8 cellular contexts compared by ENCODE assay signal in the genomic region with DNA sequence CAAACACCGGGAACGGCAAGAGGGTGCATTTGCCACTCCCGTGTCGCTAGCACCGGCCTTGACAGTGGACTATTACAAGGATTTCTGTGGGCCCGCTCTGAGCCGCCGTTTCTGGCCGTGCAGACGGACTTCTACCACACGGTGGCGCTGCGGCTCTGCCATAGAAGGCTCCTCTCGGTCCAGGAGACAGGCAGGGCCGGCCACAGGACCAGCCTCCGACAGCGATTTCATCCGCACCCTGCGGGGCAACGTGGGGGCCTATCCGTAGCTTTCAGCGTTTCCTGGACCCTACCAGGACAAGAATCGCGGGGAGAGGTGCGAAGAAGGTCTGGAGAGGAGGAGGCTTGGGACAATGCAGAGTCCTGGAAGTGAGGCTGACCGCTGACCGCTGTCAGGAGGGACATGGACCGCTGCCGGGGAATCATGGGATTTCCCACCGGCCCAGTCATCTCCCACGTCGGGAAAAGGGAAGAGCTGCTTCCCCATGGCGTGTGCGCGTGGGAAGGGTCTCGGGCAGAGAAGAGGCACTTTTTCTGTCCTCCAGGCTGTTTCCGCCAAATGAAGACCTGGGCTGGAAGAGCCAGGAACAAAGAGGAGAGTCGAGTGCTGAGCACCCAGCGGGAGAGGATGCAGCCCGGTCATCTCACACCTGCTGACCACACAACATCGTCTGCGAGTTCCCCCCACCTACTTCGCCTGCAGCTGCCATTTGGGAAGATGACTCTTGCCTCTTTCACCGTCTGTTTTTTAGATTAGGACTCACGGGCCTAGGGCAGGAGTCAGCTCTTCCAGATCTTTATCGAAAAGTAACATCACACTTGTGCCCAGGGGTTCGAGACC. TPM values are rescaled to one million over a fixed set of nuclear protein-coding genes. Genes with fewer than 3 reads are reported as not detected.
DNase-seq lines count a peak whose midpoint lies in the region; ATAC-seq, FAIRE-seq and TF ChIP-seq lines count a peak whose summit lies in the region.

No MANE protein-coding gene starts in this region.

- H3K36me3 ChIP-seq in rectal smooth muscle tissue (ENCODE audit: control insufficient read depth, insufficient read depth, low read length) = no peaks in the 10 kb centered on the region

- H3K27me3 ChIP-seq in right cardiac atrium (ENCODE audit: control insufficient read depth, insufficient read depth) (no peaks in the 10 kb centered on the region), rectal smooth muscle tissue (ENCODE audit: control insufficient read depth, insufficient read depth, low read length) (no peaks in the 10 kb centered on the region)

- POLR2A ChIA-PET in HEK293T (lab: Yijun Ruan, JAX) = interaction anchor here (1.1 kb wide), 1 partner anchor 399 kb away, joined by 3 read pairs; no protein-coding TSS in a partner anchor

- H3K9ac ChIP-seq in rectal smooth muscle tissue (ENCODE audit: low read length) = no peak overlapping the region

- ATAC-seq in T-helper 17 cell (peak; percentile 83), right cardiac atrium (peak; percentile 94)

- no peak overlapping the region for H3K27ac Mint-ChIP-seq in T-helper 17 cell

- H3K9me3 ChIP-seq in T-helper 17 cell (ENCODE audit: control insufficient read depth, low read length, poor library complexity, severe bottlenecking) (no peaks in the 10 kb centered on the region), right cardiac atrium (ENCODE audit: control insufficient read depth, low read length) (no peaks in the 10 kb centered on the region)

- CTCF ChIA-PET in HEK293T (lab: Yijun Ruan, JAX) = interaction anchor here (0.5 to 1.4 kb wide), 8 partner anchors 11 to 685 kb away, joined by 3 to 5 read pairs (median 3); no protein-coding TSS in a partner anchor

- no peak for FAIRE-seq in urothelium cell line (lab: Jason Lieb, UNC)

- peaks cover 9% of the 10 kb centered on the region for H3K4me1 Mint-ChIP-seq in T-helper 17 cell

- WGBS in right cardiac atrium = 21% methylated on average over 47 of the region's 47 CpGs

- no peaks in the 10 kb centered on the region for H3K4me1 ChIP-seq in right cardiac atrium (ENCODE audit: control insufficient read depth, insufficient read depth, low read length)
- H3K4me1 ChIP-seq in rectal smooth muscle tissue (ENCODE audit: control insufficient read depth, insufficient read depth, low read length) = peaks cover 9% of the 10 kb centered on the region

- H3K27ac ChIP-seq in right cardiac atrium (ENCODE audit: low read length) (no peak overlapping the region), rectal smooth muscle tissue (ENCODE audit: low read depth, low read length) (no peak overlapping the region)

- H3K4me3 ChIP-seq in right cardiac atrium (ENCODE audit: low read length) (peak overlapping the region; percentile 33), rectal smooth muscle tissue (ENCODE audit: low read length) (peak overlapping the region; percentile 34)

- peaks cover 2% of the 10 kb centered on the region for H3K36me3 Mint-ChIP-seq in T-helper 17 cell (ENCODE audit: low read depth)

- H3K27me3 Mint-ChIP-seq in T-helper 17 cell = peaks cover 22% of the 10 kb centered on the region

- peak; percentile 39 for DNase-seq in DMS79 (lab: John Stamatoyannopoulos, UW)
- DNase-seq in HEK293T (ENCODE audit: extremely low spot score) = peak; percentile 89
- DNase-seq in NCI-H146 (lab: John Stamatoyannopoulos, UW) = peak; percentile 92
- DNase-seq in T-helper 17 cell = peak; percentile 57 to 77 (median 72)
- DNase-seq in amniotic stem cell (lab: John Stamatoyannopoulos, UW) = peak; percentile 69
- DNase-seq in right cardiac atrium = peak; percentile 92 to 97 (median 97)
- peak; percentile 91 for DNase-seq in urothelium cell line (ENCODE audit: low spot score)

- intact Hi-C loops in right cardiac atrium (cut with DNase I) = loop anchor here (2.0 to 10.0 kb wide), 7 partner anchors 117 to 717 kb away; a partner anchor contains a TSS

- H3K4me3 Mint-ChIP-seq in T-helper 17 cell = peak overlapping the region; percentile 75

TF ChIP-seq in HEK293T, 16 proteins besides CTCF, POLR2A, EP300 and RAD21:
- TF ChIP-seq TARDBP (IDR thresholded peaks at IDR 0.05) (no peak), L3MBTL2 (conservative IDR thresholded peaks at IDR 0.05) (no peak), HDGF (IDR thresholded peaks at IDR 0.05; ENCODE audit: borderline replicate concordance) (no peak), FOXM1 (IDR thresholded peaks at IDR 0.05; ENCODE audit: borderline replicate concordance) (no peak), NFRKB (IDR thresholded peaks at IDR 0.05) (no peak), ELF4 (IDR thresholded peaks at IDR 0.05) (no peak), LEF1 (IDR thresholded peaks at IDR 0.05; ENCODE audit: borderline replicate concordance) (no peak), FOXK2 (IDR thresholded peaks at IDR 0.05) (no peak), BHLHE40 (IDR thresholded peaks at IDR 0.05; ENCODE audit: borderline replicate concordance) (no peak), SUZ12 (IDR thresholded peaks at IDR 0.05) (no peak), ARNT (IDR thresholded peaks at IDR 0.05) (no peak)
- TF ChIP-seq, protein P1, sequence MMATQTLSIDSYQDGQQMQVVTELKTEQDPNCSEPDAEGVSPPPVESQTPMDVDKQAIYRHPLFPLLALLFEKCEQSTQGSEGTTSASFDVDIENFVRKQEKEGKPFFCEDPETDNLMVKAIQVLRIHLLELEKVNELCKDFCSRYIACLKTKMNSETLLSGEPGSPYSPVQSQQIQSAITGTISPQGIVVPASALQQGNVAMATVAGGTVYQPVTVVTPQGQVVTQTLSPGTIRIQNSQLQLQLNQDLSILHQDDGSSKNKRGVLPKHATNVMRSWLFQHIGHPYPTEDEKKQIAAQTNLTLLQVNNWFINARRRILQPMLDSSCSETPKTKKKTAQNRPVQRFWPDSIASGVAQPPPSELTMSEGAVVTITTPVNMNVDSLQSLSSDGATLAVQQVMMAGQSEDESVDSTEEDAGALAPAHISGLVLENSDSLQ (IDR thresholded peaks at IDR 0.05) = no peak

RNA-seq across cellular contexts. Expression of a gene that starts 35.5 kb away (rescaled TPM):
- total RNA-seq in T-helper 17 cell (under 1 TPM in 1 of 2 donors, not detected in 1; 0.37 TPM), right cardiac atrium (1 to 10 TPM; 3.5 to 5.9 (median 5.0) TPM)
- polyA plus RNA-seq in right cardiac atrium = 4.6 TPM

Comparison
In these comparisons a context has a peak if more than half of its experiments do, and no peak if none do; other contexts are left out.
1. DNase-seq: peak in every context shown above with its lines; median percentile 97 in right cardiac atrium; 92 in NCI-H146; 91 in urothelium cell line; 89 in HEK293T; 72 in T-helper 17 cell; 69 in amniotic stem cell; 39 in DMS79.